ENCODE assay signal across 20 cellular contexts in the genomic region with DNA sequence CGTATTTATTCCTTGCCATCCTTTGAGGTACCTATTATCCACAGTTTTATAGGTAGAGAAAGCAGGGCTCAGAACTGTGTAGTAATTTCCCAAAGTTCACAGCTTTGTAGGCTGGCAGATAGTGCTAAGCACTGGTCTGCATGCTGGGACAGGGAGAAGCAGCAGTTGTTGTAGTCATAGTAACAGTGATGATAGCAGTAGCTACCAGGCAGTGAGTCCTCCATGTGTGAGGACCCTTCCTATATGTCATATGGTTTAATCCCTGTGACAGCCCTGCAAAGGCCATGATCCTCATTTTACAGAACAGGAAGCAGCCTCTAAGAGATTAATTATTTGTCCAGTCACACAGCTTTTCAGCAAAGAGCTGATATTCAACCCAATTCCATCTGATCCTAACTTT. TPM values are rescaled to one million over a fixed set of nuclear protein-coding genes. Genes with fewer than 3 reads are reported as not detected.
DNase-seq lines count a peak whose midpoint lies in the region; ATAC-seq, FAIRE-seq and TF ChIP-seq lines count a peak whose summit lies in the region.
"Had no signal": no experiment of that assay in that cellular context is flagged by ENCODE, and none has a peak within 500 bp of the region (broad histone marks: within the 10 kb centered on the region; RNA-seq: fewer than 3 reads in every experiment).

No MANE protein-coding gene starts in this region.

- H3K36me3 ChIP-seq in cardiac muscle cell (no peaks in the 10 kb centered on the region), heart right ventricle (peaks cover 0 to 8% (median 0%) of the 10 kb centered on the region in 9 donors), bronchial epithelial cell (ENCODE audit: control insufficient read depth, insufficient read depth, low read length) (no peaks in the 10 kb centered on the region), neural cell (ENCODE audit: insufficient read depth, low read length) (no peaks in the 10 kb centered on the region)
- H3K36me3 ChIP-seq: Peyer's patch had no signal

- no peak for FAIRE-seq in bronchial epithelial cell (lab: Jason Lieb, UNC)
- FAIRE-seq: A549, GM12891 had no signal

- peak; percentile 16 for TF ChIP-seq EP300 in neural cell (conservative IDR thresholded peaks at IDR 0.05; ENCODE audit: poor library complexity, severe bottlenecking)

- no peak for ATAC-seq in heart right ventricle
- ATAC-seq in stimulated activated effector memory CD8-positive, alpha-beta T cell treated with anti-CD3 and anti-CD28 coated beads, Interleukin-12 subunit alpha, Interleukin-12 subunit beta, amount 100 ng/mL, for 72 hours: no peak
- ATAC-seq: A549; CD8-positive, alpha-beta T cell had no signal

- WGBS in heart right ventricle, 2 donors: 93 to 100% methylated on average over 1 of the region's 1 CpG

- H3K9me3 Mint-ChIP-seq in stimulated activated effector memory CD8-positive, alpha-beta T cell treated with anti-CD3 and anti-CD28 coated beads, Interleukin-12 subunit alpha, Interleukin-12 subunit beta, amount 100 ng/mL, for 72 hours: no peaks in the 10 kb centered on the region
- H3K9me3 Mint-ChIP-seq: CD8-positive, alpha-beta T cell had no signal

- H3K27ac Mint-ChIP-seq in stimulated activated effector memory CD8-positive, alpha-beta T cell treated with anti-CD3 and anti-CD28 coated beads, Interleukin-12 subunit alpha, Interleukin-12 subunit beta, amount 100 ng/mL, for 72 hours: no peak overlapping the region
- H3K27ac Mint-ChIP-seq: CD8-positive, alpha-beta T cell had no signal

- H3K9me2 ChIP-seq in neural cell (ENCODE audit: insufficient read depth, low read length): no peaks in the 10 kb centered on the region

- H3K27ac ChIP-seq in cardiac muscle cell (peak overlapping the region; percentile 99), heart right ventricle (no peak overlapping the region), neural cell (ENCODE audit: low read length) (no peak overlapping the region)
- H3K27ac ChIP-seq: A549, Peyer's patch had no signal

- H3K4me3 ChIP-seq in cardiac muscle cell (no peak overlapping the region), heart right ventricle (no peak overlapping the region), bronchial epithelial cell (ENCODE audit: low read depth, low read length) (no peak overlapping the region), neural cell (ENCODE audit: low read length) (no peak overlapping the region)
- H3K4me3 ChIP-seq: A549, Peyer's patch had no signal

- intact Hi-C loops in heart right ventricle (cut with DNase I): loop anchor here in 1 of 10 donors (5.0 kb wide), 1 partner anchor 38 kb away; no protein-coding TSS in a partner anchor

- no peak for TF ChIP-seq RAD21 in neural cell (conservative IDR thresholded peaks at IDR 0.05)

- H3K4me2 ChIP-seq in neural cell (ENCODE audit: low read length): no peak overlapping the region
- H3K4me2 ChIP-seq: A549 had no signal

- no peaks in the 10 kb centered on the region for H3K79me2 ChIP-seq in neural cell (replicated peaks; ENCODE audit: insufficient read depth, low read length)

- no peaks in the 10 kb centered on the region for H3K9me3 ChIP-seq in cardiac muscle cell (ENCODE audit: low read depth)
- no peaks in the 10 kb centered on the region for H3K9me3 ChIP-seq in heart right ventricle
- H3K9me3 ChIP-seq in neural cell (ENCODE audit: low read length): no peaks in the 10 kb centered on the region
- H3K9me3 ChIP-seq: A549, Peyer's patch had no signal

- H2AFZ ChIP-seq in neural cell (ENCODE audit: low read depth, low read length): no peak overlapping the region

- H3K36me3 Mint-ChIP-seq in stimulated activated effector memory CD8-positive, alpha-beta T cell treated with anti-CD3 and anti-CD28 coated beads, Interleukin-12 subunit alpha, Interleukin-12 subunit beta, amount 100 ng/mL, for 72 hours: no peaks in the 10 kb centered on the region
- H3K36me3 Mint-ChIP-seq: CD8-positive, alpha-beta T cell had no signal

- no peak for DNase-seq in cardiac muscle cell (ENCODE audit: low read depth in 1 of 2, low spot score in 1 of 2)
- no peak for DNase-seq in heart right ventricle
- DNase-seq in bronchial epithelial cell (ENCODE audit: low read depth): peak; percentile 25
- DNase-seq in globus pallidus (ENCODE audit: low spot score): no peak
- DNase-seq in LoVo (ENCODE audit: low spot score): no peak
- DNase-seq in stimulated activated effector memory CD8-positive, alpha-beta T cell treated with anti-CD3 and anti-CD28 coated beads, Interleukin-12 subunit alpha, Interleukin-12 subunit beta, amount 100 ng/mL, for 72 hours (ENCODE audit: low spot score in 2 of 2): no peak
- DNase-seq: CD8-positive, alpha-beta T cell; DMS53; EL; GOT3; KBM-7; NCI-H187; NCI-H2107; NCI-H226; NCI-H524; Peyer's patch had no signal

- no peak overlapping the region for H3K4me3 Mint-ChIP-seq in stimulated activated effector memory CD8-positive, alpha-beta T cell treated with anti-CD3 and anti-CD28 coated beads, Interleukin-12 subunit alpha, Interleukin-12 subunit beta, amount 100 ng/mL, for 72 hours
- H3K4me3 Mint-ChIP-seq: CD8-positive, alpha-beta T cell had no signal

- H3K4me1 ChIP-seq in cardiac muscle cell (ENCODE audit: low read depth) (peaks cover 61% of the 10 kb centered on the region), heart right ventricle (peaks cover 0 to 15% (median 6%) of the 10 kb centered on the region in 9 donors)
- H3K4me1 ChIP-seq: A549, Peyer's patch had no signal

- no peaks in the 10 kb centered on the region for H4K20me1 ChIP-seq in neural cell (ENCODE audit: insufficient read depth)

- H3K9ac ChIP-seq in neural cell (ENCODE audit: low read length): no peak overlapping the region

- no peaks in the 10 kb centered on the region for H3K4me1 Mint-ChIP-seq in stimulated activated effector memory CD8-positive, alpha-beta T cell treated with anti-CD3 and anti-CD28 coated beads, Interleukin-12 subunit alpha, Interleukin-12 subunit beta, amount 100 ng/mL, for 72 hours

- TF ChIP-seq CTCF in cardiac muscle cell (IDR thresholded peaks at IDR 0.05; ENCODE audit: low read depth, low read length) (no peak), heart right ventricle (IDR thresholded peaks at IDR 0.05) (no peak), bronchial epithelial cell (IDR thresholded peaks at IDR 0.05; ENCODE audit: insufficient read depth, low read length, severe bottlenecking) (no peak), neural cell (IDR thresholded peaks at IDR 0.05; ENCODE audit: poor library complexity, severe bottlenecking) (no peak)

- no peaks in the 10 kb centered on the region for H3F3A ChIP-seq in neural cell (ENCODE audit: insufficient read depth, low read length, poor library complexity, severe bottlenecking)

- no peaks in the 10 kb centered on the region for H3K27me3 ChIP-seq in cardiac muscle cell
- no peaks in the 10 kb centered on the region for H3K27me3 ChIP-seq in heart right ventricle
- H3K27me3 ChIP-seq in bronchial epithelial cell (ENCODE audit: control insufficient read depth, insufficient read depth, low read length): no peaks in the 10 kb centered on the region
- H3K27me3 ChIP-seq in neural cell (ENCODE audit: insufficient read depth, low read depth, low read length): no peaks in the 10 kb centered on the region
- H3K27me3 ChIP-seq: Peyer's patch had no signal

TF ChIP-seq in neural cell, 6 proteins besides CTCF, POLR2A, EP300 and RAD21:
- TF ChIP-seq SMC3 (conservative IDR thresholded peaks at IDR 0.05; ENCODE audit: poor library complexity): no peak
- TF ChIP-seq POLR2AphosphoS5 (IDR thresholded peaks at IDR 0.05): peak; percentile 10
- no peak for TF ChIP-seq EZH2 (IDR thresholded peaks at IDR 0.05; ENCODE audit: borderline replicate concordance, insufficient read depth, low read length, poor library complexity, severe bottlenecking)
- TF ChIP-seq MXI1 (conservative IDR thresholded peaks at IDR 0.05; ENCODE audit: poor library complexity, severe bottlenecking): no peak

RNA-seq across cellular contexts. Expression of a gene that starts 21.0 kb away (rescaled TPM):
- total RNA-seq in cardiac muscle cell: 3.5 and 8.6 TPM in 2 replicates
- 3.5 and 9.0 TPM in 2 replicates for polyA plus RNA-seq in cardiac muscle cell
- 10 to 100 TPM; 10.0 to 18.6 (median 11.8) TPM for total RNA-seq in heart right ventricle
- polyA plus RNA-seq in heart right ventricle: 10 to 100 TPM; 10.2 to 20.4 TPM
- 0.77 and 1.1 TPM in 2 replicates for total RNA-seq in bronchial epithelial cell
- polyA plus RNA-seq in neural cell: 14.8 and 15.4 TPM in 2 replicates
- 0.97 and 1.6 TPM in 2 replicates for polyA minus RNA-seq in neural cell
- total RNA-seq: CD8-positive, alpha-beta T cell; SK-MEL-5 had no signal
- polyA plus RNA-seq: A549 had no signal
